In the genomic region with DNA sequence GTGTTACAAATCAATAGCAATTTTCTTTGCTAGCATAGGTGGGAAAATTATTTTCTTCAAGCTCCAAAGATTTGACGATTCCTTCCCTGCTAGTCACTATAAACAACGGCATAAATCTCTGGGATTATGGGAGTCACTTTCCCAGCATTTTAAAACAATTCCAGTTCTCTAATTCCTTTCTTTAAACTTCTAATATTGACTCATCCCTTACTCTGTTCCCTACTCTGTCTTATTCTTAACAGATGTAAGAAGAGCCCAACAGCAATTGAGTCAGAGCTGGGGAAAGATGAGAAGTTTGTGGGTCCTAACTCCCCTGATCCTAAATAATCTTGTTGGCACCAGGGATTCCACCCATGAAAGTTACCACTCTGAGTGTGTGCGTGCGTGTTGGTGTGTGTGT, we compare ENCODE assay signal across 18 cellular contexts. TPM values are rescaled to one million over a fixed set of nuclear protein-coding genes. Genes with fewer than 3 reads are reported as not detected.
DNase-seq lines count a peak whose midpoint lies in the region; ATAC-seq and TF ChIP-seq lines count a peak whose summit lies in the region.
"Had no signal": no experiment of that assay in that cellular context is flagged by ENCODE, and none has a peak within 500 bp of the region (broad histone marks: within the 10 kb centered on the region; RNA-seq: fewer than 3 reads in every experiment).

No MANE protein-coding gene starts in this region.

- H3K79me2 ChIP-seq in GM23338 (replicated peaks; ENCODE audit: insufficient read depth) = no peaks in the 10 kb centered on the region

- no peaks in the 10 kb centered on the region for H3K27me3 Mint-ChIP-seq in GM23338 (ENCODE audit: insufficient read depth, low read depth, poor library complexity)
- peaks cover 2 to 8% (median 4%) of the 10 kb centered on the region in 3 donors for H3K27me3 Mint-ChIP-seq in immature natural killer cell (ENCODE audit: low read depth in 3 of 3)

- intact Hi-C loops in left lung (cut with DNase I) = no loop called here

- H3K9me3 Mint-ChIP-seq in GM23338 (peaks cover 9% of the 10 kb centered on the region; the same call in 2 of the 3 replicates), immature natural killer cell (no peaks in the 10 kb centered on the region)

- ATAC-seq in GM23338 (no peak), left lung (peak; percentile 18), HG03095 (IDR thresholded peaks at IDR 0.05; ENCODE audit: unreplicated experiment) (no peak)
- ATAC-seq: activated CD4-positive, CD25-positive, alpha-beta regulatory T cell treated with anti-CD3 and anti-CD28 coated beads, Interleukin-2, amount 50 U/mL, for 24 hours had no signal

- peaks cover 0 to 3% of the 10 kb centered on the region in 2 donors for H3K9me3 ChIP-seq in left lung
- H3K9me3 ChIP-seq: right atrium auricular region had no signal

- no peaks in the 10 kb centered on the region for H3K9me2 ChIP-seq in GM23338 (ENCODE audit: insufficient read depth)

- peaks cover 3% of the 10 kb centered on the region; the same call in 2 of the 3 replicates for H3K4me1 Mint-ChIP-seq in GM23338
- H3K4me1 Mint-ChIP-seq in immature natural killer cell = no peaks in the 10 kb centered on the region
- H3K4me1 Mint-ChIP-seq: naive B cell had no signal

- H3K36me3 Mint-ChIP-seq in GM23338 (ENCODE audit: low read depth) (no peaks in the 10 kb centered on the region), immature natural killer cell (no peaks in the 10 kb centered on the region)
- H3K36me3 Mint-ChIP-seq: naive B cell had no signal

- H3K36me3 ChIP-seq in GM23338 (ENCODE audit: insufficient read depth) (no peaks in the 10 kb centered on the region), left lung (no peaks in the 10 kb centered on the region)
- H3K36me3 ChIP-seq: right atrium auricular region had no signal

- no peaks in the 10 kb centered on the region for H4K20me1 ChIP-seq in GM23338 (replicated peaks; ENCODE audit: insufficient read depth)

- H3F3A ChIP-seq in GM23338 (replicated peaks; ENCODE audit: low read depth) = no peaks in the 10 kb centered on the region

- TF ChIP-seq CTCF in AG09309 (IDR thresholded peaks at IDR 0.05; ENCODE audit: control insufficient read depth, insufficient read depth, low read depth, low read length, missing control alignments) (no peak), GM23338 (conservative IDR thresholded peaks at IDR 0.05; ENCODE audit: low read depth in 2 of 2) (no peak), left lung (IDR thresholded peaks at IDR 0.05) (no peak)

- peak overlapping the region; percentile 72 for H2AFZ ChIP-seq in GM23338

- no peak overlapping the region for H3K4me3 Mint-ChIP-seq in GM23338
- H3K4me3 Mint-ChIP-seq in immature natural killer cell = no peak overlapping the region
- H3K4me3 Mint-ChIP-seq: naive B cell had no signal

- H3K27ac Mint-ChIP-seq in GM23338 (no peak overlapping the region), immature natural killer cell (no peak overlapping the region)

- H3K4me1 ChIP-seq in GM23338 (ENCODE audit: insufficient read depth) (peaks cover 4% of the 10 kb centered on the region; the same call in 1 of the 2 replicates), left lung (peaks cover 0 to 5% of the 10 kb centered on the region in 2 donors)

- H3K4me3 ChIP-seq in AG09309 (ENCODE audit: control insufficient read depth, low read depth, low read length) (no peak overlapping the region), GM23338 (no peak overlapping the region), left lung (no peak overlapping the region)
- H3K4me3 ChIP-seq: right atrium auricular region had no signal

- DNase-seq in AG09309 (ENCODE audit: low read depth) = peak; percentile 69
- no peak for DNase-seq in GM23338 (ENCODE audit: low spot score)
- DNase-seq in amniotic epithelial cell (ENCODE audit: low read depth) = peak; percentile 81
- DNase-seq in left lung = no peak
- DNase-seq in stimulated activated CD4-positive, alpha-beta T cell treated with anti-CD3 and anti-CD28 coated beads, Interleukin-4, amount 100 ng/mL, for 4 hours = no peak
- DNase-seq in immature natural killer cell = no peak
- no peak for DNase-seq in ureter (ENCODE audit: low spot score)
- DNase-seq: foreskin melanocyte, islet precursor cell, Karpas-422, naive B cell, NCI-H2029 treated with DMSO at 0.1 percent for 48 hours, NCI-H82, SHP77 treated with DMSO at 0.1 percent for 48 hours, substantia nigra had no signal

- H3K27me3 ChIP-seq in GM23338 (ENCODE audit: insufficient read depth) = no peaks in the 10 kb centered on the region
- H3K27me3 ChIP-seq in left lung = no peaks in the 10 kb centered on the region
- H3K27me3 ChIP-seq: right atrium auricular region had no signal

- H3K4me2 ChIP-seq in GM23338 = no peak overlapping the region

- H3K27ac ChIP-seq in GM23338 (ENCODE audit: low read depth) (no peak overlapping the region), left lung (no peak overlapping the region)
- H3K27ac ChIP-seq: right atrium auricular region had no signal

TF ChIP-seq in GM23338, 12 proteins besides CTCF, POLR2A, EP300 and RAD21:
- TF ChIP-seq CREB1 (CRISPR knock-in tag; IDR thresholded peaks at IDR 0.05; ENCODE audit: low read depth) (no peak), JUNB (IDR thresholded peaks at IDR 0.05; ENCODE audit: unreplicated experiment) (no peak), POLR2AphosphoS5 (IDR thresholded peaks at IDR 0.05; ENCODE audit: low read depth) (no peak), ZNF331 (CRISPR knock-in tag; IDR thresholded peaks at IDR 0.05; ENCODE audit: low read depth) (no peak), EZH2 (IDR thresholded peaks at IDR 0.05; ENCODE audit: low read depth, unreplicated experiment) (no peak), NANOG (IDR thresholded peaks at IDR 0.05; ENCODE audit: borderline replicate concordance) (no peak)
TF ChIP-seq in GM23338: peak in this region for 0.

RNA-seq across cellular contexts. Expression of a gene that starts 47.4 kb away (rescaled TPM):
- not detected in 2 replicates for total RNA-seq in GM23338 (2014; rRNA removed; shearing (Covaris generic))
- polyA plus RNA-seq in GM23338 (2016; fragmentation: Nextera tagmentation; extraction: Ambion mirVana) (not detected in 2 replicates), immature natural killer cell (not detected)
- total RNA-seq in left lung (not detected), ureter (not detected)
- total RNA-seq: right atrium auricular region had no signal

Comparison
In these comparisons a context has a peak if more than half of its experiments do, and no peak if none do; other contexts are left out.
1. DNase-seq: peak in AG09309 (single experiment) and amniotic epithelial cell (single experiment); none in GM23338 (single experiment), left lung (0 of 2), stimulated activated CD4-positive, alpha-beta T cell treated with anti-CD3 and anti-CD28 coated beads, Interleukin-4, amount 100 ng/mL, for 4 hours (0 of 2), immature natural killer cell (0 of 3) and ureter (single experiment).